In the genomic region with DNA sequence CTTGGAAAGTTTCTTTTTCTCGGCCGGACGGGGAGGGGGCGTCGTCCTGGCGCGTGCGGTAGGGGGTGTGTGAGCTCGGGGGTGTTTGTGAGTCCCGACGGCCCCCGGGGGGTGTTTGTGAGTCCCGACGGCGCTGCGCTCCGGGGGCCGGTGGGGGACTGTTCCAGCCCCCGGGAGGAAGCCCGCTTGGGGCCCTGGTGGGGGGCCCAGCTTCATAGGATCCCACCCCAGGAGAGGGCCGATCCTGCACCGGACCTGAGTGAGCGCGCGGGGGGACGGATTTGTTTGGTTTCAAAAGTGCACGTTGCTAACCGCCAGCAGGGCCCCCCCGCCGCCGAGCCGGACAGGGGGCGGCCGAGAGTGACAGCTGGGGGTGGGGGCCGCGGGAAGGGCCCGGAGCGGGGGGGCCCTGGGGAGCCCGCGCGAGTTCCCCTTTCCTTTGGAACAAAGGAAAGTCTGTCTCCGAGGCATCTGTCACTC, we compare ENCODE assay signal across 8 cellular contexts. TPM values are rescaled to one million over a fixed set of nuclear protein-coding genes. Genes with fewer than 3 reads are reported as not detected.
DNase-seq lines count a peak whose midpoint lies in the region; ATAC-seq and TF ChIP-seq lines count a peak whose summit lies in the region.

No MANE protein-coding gene starts in this region.

- peaks cover 39% of the 10 kb centered on the region for H3K4me1 Mint-ChIP-seq in type B pancreatic cell (ENCODE audit: unreplicated experiment)

- no peaks in the 10 kb centered on the region for H3K27me3 Mint-ChIP-seq in type B pancreatic cell

- ATAC-seq in DND-41 (ENCODE audit: insufficient read depth, low read depth) = peak; percentile 12

- peak overlapping the region; percentile 70 for H3K4me3 Mint-ChIP-seq in type B pancreatic cell

- peaks cover 28% of the 10 kb centered on the region for H3K36me3 ChIP-seq in DND-41 (ENCODE audit: insufficient read depth, low read length)
- H3K36me3 ChIP-seq in HUES48 (ENCODE audit: control insufficient read depth, insufficient read depth, low read length) = peaks cover 12% of the 10 kb centered on the region
- peaks cover 5% of the 10 kb centered on the region for H3K36me3 ChIP-seq in WERI-Rb-1
- no peaks in the 10 kb centered on the region for H3K36me3 ChIP-seq in muscle layer of duodenum (ENCODE audit: control insufficient read depth in 1 of 2, insufficient read depth in 2 of 2, low read length in 2 of 2)

- H3K4me3 ChIP-seq in DND-41 (ENCODE audit: low read depth in 1 of 2, low read length in 2 of 2) (peak overlapping the region; percentile 59 to 65), HUES48 (ENCODE audit: low read depth, low read length) (peak overlapping the region; percentile 87), WERI-Rb-1 (ENCODE audit: low read depth, low read length) (peak overlapping the region; percentile 94), muscle layer of duodenum (ENCODE audit: low read depth in 1 of 2, low read length in 2 of 2) (peak overlapping the region; percentile 26 to 77)

- TF ChIP-seq CTCF in DND-41 (IDR thresholded peaks at IDR 0.05; ENCODE audit: borderline replicate concordance, extremely low read depth, low read length, poor library complexity, severe bottlenecking) (no peak), WERI-Rb-1 (IDR thresholded peaks at IDR 0.05; ENCODE audit: low read depth, low read length) (no peak), type B pancreatic cell (conservative IDR thresholded peaks at IDR 0.05) (no peak)

- H3K4me1 ChIP-seq in DND-41 (ENCODE audit: insufficient read depth, low read length) (peaks cover 37% of the 10 kb centered on the region), HUES48 (ENCODE audit: control insufficient read depth, insufficient read depth, low read length) (peaks cover 41% of the 10 kb centered on the region), muscle layer of duodenum (ENCODE audit: control insufficient read depth in 1 of 2, insufficient read depth in 2 of 2, low read length in 2 of 2) (peaks cover 0 to 21% of the 10 kb centered on the region in 2 donors)

- DNase-seq in DND-41 (peak; percentile 52), WERI-Rb-1 (peak; percentile 40), epidermal melanocyte (ENCODE audit: insufficient read length, low spot score) (peak; percentile 49), type B pancreatic cell (ENCODE audit: extremely low spot score, unreplicated experiment) (peak; percentile 77), DMS153 (lab: John Stamatoyannopoulos, UW) (no peak), NCI-H226 (no peak)

- H3K79me2 ChIP-seq in DND-41 (ENCODE audit: insufficient read depth, low read length) = peaks cover 54% of the 10 kb centered on the region

- peak overlapping the region; percentile 97 for H3K9ac ChIP-seq in DND-41 (ENCODE audit: low read depth, low read length)
- peak overlapping the region; percentile 67; the same call in 1 of the 2 replicates for H3K9ac ChIP-seq in HUES48 (ENCODE audit: low read depth, low read length)

- H3K9me3 Mint-ChIP-seq in type B pancreatic cell = no peaks in the 10 kb centered on the region

- no peak overlapping the region for H3K27ac Mint-ChIP-seq in type B pancreatic cell

- no peaks in the 10 kb centered on the region for H3K36me3 Mint-ChIP-seq in type B pancreatic cell

- H3K27me3 ChIP-seq in DND-41 (ENCODE audit: insufficient read depth, low read length, poor library complexity) (no peaks in the 10 kb centered on the region), HUES48 (ENCODE audit: control insufficient read depth, insufficient read depth, low read length) (no peaks in the 10 kb centered on the region), WERI-Rb-1 (ENCODE audit: insufficient read depth, low read depth, severe bottlenecking) (no peaks in the 10 kb centered on the region), muscle layer of duodenum (ENCODE audit: low read depth, low read length) (no peaks in the 10 kb centered on the region)

- H3K9me3 ChIP-seq in DND-41 (ENCODE audit: insufficient read depth, low read length, severe bottlenecking) (no peaks in the 10 kb centered on the region), HUES48 (ENCODE audit: control insufficient read depth, insufficient read depth, low read length) (no peaks in the 10 kb centered on the region), WERI-Rb-1 (ENCODE audit: severe bottlenecking) (no peaks in the 10 kb centered on the region), muscle layer of duodenum (ENCODE audit: control insufficient read depth in 1 of 2, low read length in 2 of 2) (no peaks in the 10 kb centered on the region)

- peaks cover 34% of the 10 kb centered on the region for H4K20me1 ChIP-seq in DND-41 (ENCODE audit: insufficient read depth, low read length)

- peak overlapping the region; percentile 76 for H2AFZ ChIP-seq in DND-41 (ENCODE audit: low read depth, low read length)

- peak overlapping the region; percentile 82 for H3K27ac ChIP-seq in DND-41 (ENCODE audit: low read length)
- peak overlapping the region; percentile 92 for H3K27ac ChIP-seq in HUES48 (ENCODE audit: low read depth, low read length)
- H3K27ac ChIP-seq in WERI-Rb-1 = peak overlapping the region; percentile 87
- H3K27ac ChIP-seq in muscle layer of duodenum (ENCODE audit: low read length) = no peak overlapping the region

- H3K4me2 ChIP-seq in DND-41 (ENCODE audit: insufficient read depth, low read length) = peak overlapping the region; percentile 95

RNA-seq across cellular contexts. Expression of gene TGIF2, which starts 0.4 kb away (rescaled TPM):
- 26.9 and 43.5 TPM in 2 replicates for total RNA-seq in type B pancreatic cell (ENCODE audit: low replicate concordance)

RNA-seq across cellular contexts. Expression of gene RAB5IF, which starts 31.7 kb away (rescaled TPM):
- total RNA-seq in type B pancreatic cell (ENCODE audit: low replicate concordance) = 85.8 and 122 TPM in 2 replicates

RNA-seq across cellular contexts. Expression of gene MYL9, which starts 32.5 kb away (rescaled TPM):
- 55.1 and 59.0 TPM in 2 replicates for total RNA-seq in type B pancreatic cell (ENCODE audit: low replicate concordance)

Comparison
In these comparisons a context has a peak if more than half of its experiments do, and no peak if none do; other contexts are left out.
1. DNase-seq: peak in DND-41 (single experiment), WERI-Rb-1 (single experiment), epidermal melanocyte (single experiment) and type B pancreatic cell (single experiment); none in DMS153 (single experiment) and NCI-H226 (single experiment).
2. Peak in every context shown above with its lines, with median percentiles within 50 percentile points of each other: H3K4me3 ChIP-seq.